ENCODE assay signal across 1 cellular context in the genomic region with DNA sequence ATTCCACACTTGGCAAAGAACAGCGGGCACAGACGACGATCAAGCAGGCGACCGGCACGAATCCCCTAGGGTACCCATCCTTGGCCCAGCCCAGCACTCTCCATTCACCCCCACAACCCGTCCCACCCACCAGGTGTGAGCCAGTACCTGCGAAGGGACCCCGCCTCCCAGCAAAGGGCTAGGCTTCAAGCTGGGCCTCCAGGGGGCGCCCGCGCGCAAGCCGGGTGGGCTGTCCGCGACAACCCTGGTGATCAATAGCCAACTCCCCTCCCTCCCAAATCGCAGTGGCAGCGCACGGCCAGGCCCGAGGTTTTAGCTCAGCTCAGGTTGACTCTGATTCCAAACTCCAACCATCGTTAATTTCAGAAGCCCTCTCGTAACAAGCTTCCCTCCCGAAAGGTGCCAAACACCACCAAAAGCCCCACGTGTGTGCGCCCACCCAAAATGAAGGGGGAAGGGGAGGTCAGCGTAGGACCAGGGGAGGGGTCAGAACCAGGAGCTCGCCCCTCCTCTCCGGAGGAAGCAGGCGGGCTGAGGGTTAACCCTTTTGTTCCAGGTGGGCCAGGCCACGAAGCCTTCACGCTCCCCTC.
TF ChIP-seq lines count a peak whose summit lies in the region.

No MANE protein-coding gene starts in this region.

TF ChIP-seq in HepG2, 621 proteins besides CTCF, POLR2A, EP300 and RAD21 (continues in another document):
- TF ChIP-seq ZNF768 (CRISPR knock-in tag; IDR thresholded peaks at IDR 0.05) = peak; percentile 70; the same call in 1 of the 2 replicates
- no peak for TF ChIP-seq RBFOX2 (IDR thresholded peaks at IDR 0.05; ENCODE audit: low read depth, low read length)
- peak; percentile 76 for TF ChIP-seq PHF5A (CRISPR knock-in tag; IDR thresholded peaks at IDR 0.05; ENCODE audit: low read depth, unreplicated experiment)
- TF ChIP-seq ZNF225 (CRISPR knock-in tag; IDR thresholded peaks at IDR 0.05) = peak; percentile 97
- TF ChIP-seq ZNF263 (CRISPR knock-in tag; IDR thresholded peaks at IDR 0.05) = peak; percentile 69
- TF ChIP-seq, protein P1, sequence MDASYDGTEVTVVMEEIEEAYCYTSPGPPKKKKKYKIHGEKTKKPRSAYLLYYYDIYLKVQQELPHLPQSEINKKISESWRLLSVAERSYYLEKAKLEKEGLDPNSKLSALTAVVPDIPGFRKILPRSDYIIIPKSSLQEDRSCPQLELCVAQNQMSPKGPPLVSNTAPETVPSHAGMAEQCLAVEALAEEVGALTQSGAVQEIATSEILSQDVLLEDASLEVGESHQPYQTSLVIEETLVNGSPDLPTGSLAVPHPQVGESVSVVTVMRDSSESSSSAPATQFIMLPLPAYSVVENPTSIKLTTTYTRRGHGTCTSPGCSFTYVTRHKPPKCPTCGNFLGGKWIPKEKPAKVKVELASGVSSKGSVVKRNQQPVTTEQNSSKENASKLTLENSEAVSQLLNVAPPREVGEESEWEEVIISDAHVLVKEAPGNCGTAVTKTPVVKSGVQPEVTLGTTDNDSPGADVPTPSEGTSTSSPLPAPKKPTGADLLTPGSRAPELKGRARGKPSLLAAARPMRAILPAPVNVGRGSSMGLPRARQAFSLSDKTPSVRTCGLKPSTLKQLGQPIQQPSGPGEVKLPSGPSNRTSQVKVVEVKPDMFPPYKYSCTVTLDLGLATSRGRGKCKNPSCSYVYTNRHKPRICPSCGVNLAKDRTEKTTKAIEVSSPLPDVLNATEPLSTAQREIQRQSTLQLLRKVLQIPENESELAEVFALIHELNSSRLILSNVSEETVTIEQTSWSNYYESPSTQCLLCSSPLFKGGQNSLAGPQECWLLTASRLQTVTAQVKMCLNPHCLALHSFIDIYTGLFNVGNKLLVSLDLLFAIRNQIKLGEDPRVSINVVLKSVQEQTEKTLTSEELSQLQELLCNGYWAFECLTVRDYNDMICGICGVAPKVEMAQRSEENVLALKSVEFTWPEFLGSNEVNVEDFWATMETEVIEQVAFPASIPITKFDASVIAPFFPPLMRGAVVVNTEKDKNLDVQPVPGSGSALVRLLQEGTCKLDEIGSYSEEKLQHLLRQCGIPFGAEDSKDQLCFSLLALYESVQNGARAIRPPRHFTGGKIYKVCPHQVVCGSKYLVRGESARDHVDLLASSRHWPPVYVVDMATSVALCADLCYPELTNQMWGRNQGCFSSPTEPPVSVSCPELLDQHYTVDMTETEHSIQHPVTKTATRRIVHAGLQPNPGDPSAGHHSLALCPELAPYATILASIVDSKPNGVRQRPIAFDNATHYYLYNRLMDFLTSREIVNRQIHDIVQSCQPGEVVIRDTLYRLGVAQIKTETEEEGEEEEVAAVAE (CRISPR knock-in tag; IDR thresholded peaks at IDR 0.05; ENCODE audit: borderline replicate concordance) = peak; percentile 63; the same call in 1 of the 2 replicates
- peak; percentile 77 for TF ChIP-seq HIVEP1 (CRISPR knock-in tag; IDR thresholded peaks at IDR 0.05)
- TF ChIP-seq HNRNPLL (IDR thresholded peaks at IDR 0.05; ENCODE audit: low read depth, low read length, poor library complexity, severe bottlenecking) = peak; percentile 66
- TF ChIP-seq, protein P2, sequence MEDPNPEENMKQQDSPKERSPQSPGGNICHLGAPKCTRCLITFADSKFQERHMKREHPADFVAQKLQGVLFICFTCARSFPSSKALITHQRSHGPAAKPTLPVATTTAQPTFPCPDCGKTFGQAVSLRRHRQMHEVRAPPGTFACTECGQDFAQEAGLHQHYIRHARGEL (CRISPR knock-in tag; IDR thresholded peaks at IDR 0.05) = 0 out of 2 replicates have a peak, but pooled peaks have one; percentile 38
- peak; percentile 44; the same call in 1 of the 2 replicates for TF ChIP-seq MEIS1 (CRISPR knock-in tag; IDR thresholded peaks at IDR 0.05; ENCODE audit: borderline replicate concordance)
- peak; percentile 91 for TF ChIP-seq NRL (CRISPR knock-in tag; IDR thresholded peaks at IDR 0.05; ENCODE audit: borderline replicate concordance)
- TF ChIP-seq, protein P3, sequence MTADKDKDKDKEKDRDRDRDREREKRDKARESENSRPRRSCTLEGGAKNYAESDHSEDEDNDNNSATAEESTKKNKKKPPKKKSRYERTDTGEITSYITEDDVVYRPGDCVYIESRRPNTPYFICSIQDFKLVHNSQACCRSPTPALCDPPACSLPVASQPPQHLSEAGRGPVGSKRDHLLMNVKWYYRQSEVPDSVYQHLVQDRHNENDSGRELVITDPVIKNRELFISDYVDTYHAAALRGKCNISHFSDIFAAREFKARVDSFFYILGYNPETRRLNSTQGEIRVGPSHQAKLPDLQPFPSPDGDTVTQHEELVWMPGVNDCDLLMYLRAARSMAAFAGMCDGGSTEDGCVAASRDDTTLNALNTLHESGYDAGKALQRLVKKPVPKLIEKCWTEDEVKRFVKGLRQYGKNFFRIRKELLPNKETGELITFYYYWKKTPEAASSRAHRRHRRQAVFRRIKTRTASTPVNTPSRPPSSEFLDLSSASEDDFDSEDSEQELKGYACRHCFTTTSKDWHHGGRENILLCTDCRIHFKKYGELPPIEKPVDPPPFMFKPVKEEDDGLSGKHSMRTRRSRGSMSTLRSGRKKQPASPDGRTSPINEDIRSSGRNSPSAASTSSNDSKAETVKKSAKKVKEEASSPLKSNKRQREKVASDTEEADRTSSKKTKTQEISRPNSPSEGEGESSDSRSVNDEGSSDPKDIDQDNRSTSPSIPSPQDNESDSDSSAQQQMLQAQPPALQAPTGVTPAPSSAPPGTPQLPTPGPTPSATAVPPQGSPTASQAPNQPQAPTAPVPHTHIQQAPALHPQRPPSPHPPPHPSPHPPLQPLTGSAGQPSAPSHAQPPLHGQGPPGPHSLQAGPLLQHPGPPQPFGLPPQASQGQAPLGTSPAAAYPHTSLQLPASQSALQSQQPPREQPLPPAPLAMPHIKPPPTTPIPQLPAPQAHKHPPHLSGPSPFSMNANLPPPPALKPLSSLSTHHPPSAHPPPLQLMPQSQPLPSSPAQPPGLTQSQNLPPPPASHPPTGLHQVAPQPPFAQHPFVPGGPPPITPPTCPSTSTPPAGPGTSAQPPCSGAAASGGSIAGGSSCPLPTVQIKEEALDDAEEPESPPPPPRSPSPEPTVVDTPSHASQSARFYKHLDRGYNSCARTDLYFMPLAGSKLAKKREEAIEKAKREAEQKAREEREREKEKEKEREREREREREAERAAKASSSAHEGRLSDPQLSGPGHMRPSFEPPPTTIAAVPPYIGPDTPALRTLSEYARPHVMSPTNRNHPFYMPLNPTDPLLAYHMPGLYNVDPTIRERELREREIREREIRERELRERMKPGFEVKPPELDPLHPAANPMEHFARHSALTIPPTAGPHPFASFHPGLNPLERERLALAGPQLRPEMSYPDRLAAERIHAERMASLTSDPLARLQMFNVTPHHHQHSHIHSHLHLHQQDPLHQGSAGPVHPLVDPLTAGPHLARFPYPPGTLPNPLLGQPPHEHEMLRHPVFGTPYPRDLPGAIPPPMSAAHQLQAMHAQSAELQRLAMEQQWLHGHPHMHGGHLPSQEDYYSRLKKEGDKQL (CRISPR knock-in tag; IDR thresholded peaks at IDR 0.05; ENCODE audit: low read depth) = no peak; the same call in 1 of the 2 replicates
- no peak for TF ChIP-seq SKI (IDR thresholded peaks at IDR 0.05; ENCODE audit: partially characterized antibody)
- TF ChIP-seq SMC3 (IDR thresholded peaks at IDR 0.05; ENCODE audit: low read length) = peak; percentile 55; the same call in 1 of the 2 replicates
- TF ChIP-seq CREB1 (IDR thresholded peaks at IDR 0.05) = no peak
- TF ChIP-seq CREB1 (CRISPR knock-in tag; IDR thresholded peaks at IDR 0.05) = no peak
- TF ChIP-seq ZBTB3 (CRISPR knock-in tag; IDR thresholded peaks at IDR 0.05; ENCODE audit: borderline replicate concordance, low read depth) = peak; percentile 32; the same call in 1 of the 2 replicates
- TF ChIP-seq EEA1 (CRISPR knock-in tag; IDR thresholded peaks at IDR 0.05; ENCODE audit: borderline replicate concordance) = no peak; the same call in 1 of the 2 replicates
- TF ChIP-seq, protein P4, sequence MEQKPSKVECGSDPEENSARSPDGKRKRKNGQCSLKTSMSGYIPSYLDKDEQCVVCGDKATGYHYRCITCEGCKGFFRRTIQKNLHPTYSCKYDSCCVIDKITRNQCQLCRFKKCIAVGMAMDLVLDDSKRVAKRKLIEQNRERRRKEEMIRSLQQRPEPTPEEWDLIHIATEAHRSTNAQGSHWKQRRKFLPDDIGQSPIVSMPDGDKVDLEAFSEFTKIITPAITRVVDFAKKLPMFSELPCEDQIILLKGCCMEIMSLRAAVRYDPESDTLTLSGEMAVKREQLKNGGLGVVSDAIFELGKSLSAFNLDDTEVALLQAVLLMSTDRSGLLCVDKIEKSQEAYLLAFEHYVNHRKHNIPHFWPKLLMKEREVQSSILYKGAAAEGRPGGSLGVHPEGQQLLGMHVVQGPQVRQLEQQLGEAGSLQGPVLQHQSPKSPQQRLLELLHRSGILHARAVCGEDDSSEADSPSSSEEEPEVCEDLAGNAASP (CRISPR knock-in tag; IDR thresholded peaks at IDR 0.05; ENCODE audit: borderline replicate concordance) = peak; percentile 60; the same call in 1 of the 2 replicates
- TF ChIP-seq SP4 (CRISPR knock-in tag; IDR thresholded peaks at IDR 0.05) = peak; percentile 40; the same call in 1 of the 2 replicates
- no peak; the same call in 1 of the 2 replicates for TF ChIP-seq ZNF782 (CRISPR knock-in tag; IDR thresholded peaks at IDR 0.05; ENCODE audit: borderline replicate concordance)
- TF ChIP-seq, protein P5, sequence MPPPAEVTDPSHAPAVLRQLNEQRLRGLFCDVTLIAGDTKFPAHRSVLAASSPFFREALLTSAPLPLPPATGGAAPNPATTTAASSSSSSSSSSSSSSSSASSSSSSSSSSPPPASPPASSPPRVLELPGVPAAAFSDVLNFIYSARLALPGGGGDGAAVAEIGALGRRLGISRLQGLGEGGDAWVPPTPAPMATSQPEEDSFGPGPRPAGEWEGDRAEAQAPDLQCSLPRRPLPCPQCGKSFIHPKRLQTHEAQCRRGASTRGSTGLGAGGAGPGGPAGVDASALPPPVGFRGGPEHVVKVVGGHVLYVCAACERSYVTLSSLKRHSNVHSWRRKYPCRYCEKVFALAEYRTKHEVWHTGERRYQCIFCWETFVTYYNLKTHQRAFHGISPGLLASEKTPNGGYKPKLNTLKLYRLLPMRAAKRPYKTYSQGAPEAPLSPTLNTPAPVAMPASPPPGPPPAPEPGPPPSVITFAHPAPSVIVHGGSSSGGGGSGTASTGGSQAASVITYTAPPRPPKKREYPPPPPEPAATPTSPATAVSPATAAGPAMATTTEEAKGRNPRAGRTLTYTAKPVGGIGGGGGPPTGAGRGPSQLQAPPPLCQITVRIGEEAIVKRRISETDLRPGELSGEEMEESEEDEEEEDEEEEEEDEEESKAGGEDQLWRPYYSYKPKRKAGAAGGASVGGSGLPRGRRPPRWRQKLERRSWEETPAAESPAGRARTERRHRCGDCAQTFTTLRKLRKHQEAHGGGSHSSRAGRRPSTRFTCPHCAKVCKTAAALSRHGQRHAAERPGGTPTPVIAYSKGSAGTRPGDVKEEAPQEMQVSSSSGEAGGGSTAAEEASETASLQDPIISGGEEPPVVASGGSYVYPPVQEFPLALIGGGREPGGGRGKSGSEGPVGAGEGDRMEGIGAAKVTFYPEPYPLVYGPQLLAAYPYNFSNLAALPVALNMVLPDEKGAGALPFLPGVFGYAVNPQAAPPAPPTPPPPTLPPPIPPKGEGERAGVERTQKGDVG (CRISPR knock-in tag; IDR thresholded peaks at IDR 0.05; ENCODE audit: borderline replicate concordance) = peak; percentile 90
- TF ChIP-seq, protein P6, sequence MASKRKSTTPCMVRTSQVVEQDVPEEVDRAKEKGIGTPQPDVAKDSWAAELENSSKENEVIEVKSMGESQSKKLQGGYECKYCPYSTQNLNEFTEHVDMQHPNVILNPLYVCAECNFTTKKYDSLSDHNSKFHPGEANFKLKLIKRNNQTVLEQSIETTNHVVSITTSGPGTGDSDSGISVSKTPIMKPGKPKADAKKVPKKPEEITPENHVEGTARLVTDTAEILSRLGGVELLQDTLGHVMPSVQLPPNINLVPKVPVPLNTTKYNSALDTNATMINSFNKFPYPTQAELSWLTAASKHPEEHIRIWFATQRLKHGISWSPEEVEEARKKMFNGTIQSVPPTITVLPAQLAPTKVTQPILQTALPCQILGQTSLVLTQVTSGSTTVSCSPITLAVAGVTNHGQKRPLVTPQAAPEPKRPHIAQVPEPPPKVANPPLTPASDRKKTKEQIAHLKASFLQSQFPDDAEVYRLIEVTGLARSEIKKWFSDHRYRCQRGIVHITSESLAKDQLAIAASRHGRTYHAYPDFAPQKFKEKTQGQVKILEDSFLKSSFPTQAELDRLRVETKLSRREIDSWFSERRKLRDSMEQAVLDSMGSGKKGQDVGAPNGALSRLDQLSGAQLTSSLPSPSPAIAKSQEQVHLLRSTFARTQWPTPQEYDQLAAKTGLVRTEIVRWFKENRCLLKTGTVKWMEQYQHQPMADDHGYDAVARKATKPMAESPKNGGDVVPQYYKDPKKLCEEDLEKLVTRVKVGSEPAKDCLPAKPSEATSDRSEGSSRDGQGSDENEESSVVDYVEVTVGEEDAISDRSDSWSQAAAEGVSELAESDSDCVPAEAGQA (IDR thresholded peaks at IDR 0.05; ENCODE audit: low read depth) = no peak
- TF ChIP-seq, protein P6 (CRISPR knock-in tag; IDR thresholded peaks at IDR 0.05; ENCODE audit: borderline replicate concordance) = 0 out of 2 replicates have a peak, but pooled peaks have one; percentile 47
- TF ChIP-seq ZBTB38 (CRISPR knock-in tag; IDR thresholded peaks at IDR 0.05) = peak; percentile 92
- TF ChIP-seq ZFYVE20 (CRISPR knock-in tag; IDR thresholded peaks at IDR 0.05; ENCODE audit: borderline replicate concordance, low read depth) = peak; percentile 71; the same call in 1 of the 2 replicates
- TF ChIP-seq NFRKB (IDR thresholded peaks at IDR 0.05) = no peak
- peak; percentile 76; the same call in 1 of the 2 replicates for TF ChIP-seq CAMTA2 (CRISPR knock-in tag; IDR thresholded peaks at IDR 0.05; ENCODE audit: borderline replicate concordance)
- peak; percentile 28; the same call in 1 of the 2 replicates for TF ChIP-seq ESRRA (CRISPR knock-in tag; IDR thresholded peaks at IDR 0.05; ENCODE audit: low read depth)
- no peak for TF ChIP-seq ZNF772 (CRISPR knock-in tag; IDR thresholded peaks at IDR 0.05)
- 0 out of 2 replicates have a peak, but pooled peaks have one; percentile 14 for TF ChIP-seq CCDC6 (CRISPR knock-in tag; IDR thresholded peaks at IDR 0.05)
